1 cellular context compared by ENCODE assay signal in genomic region chr1:92990828-92991227, GRCh38.
TF ChIP-seq lines count a peak whose summit lies in the region.

No MANE protein-coding gene starts in this region.

TF ChIP-seq in SK-N-SH, 30 proteins besides CTCF, POLR2A, EP300 and RAD21 (continued from another document):
- TF ChIP-seq TAF1 (IDR thresholded peaks at IDR 0.05; ENCODE audit: borderline replicate concordance, low read depth, low read length) (no peak), USF2 (IDR thresholded peaks at IDR 0.05; ENCODE audit: borderline replicate concordance, low read depth, low read length) (no peak), TCF12 (IDR thresholded peaks at IDR 0.05) (no peak), FOXJ3 (CRISPR knock-in tag; IDR thresholded peaks at IDR 0.05) (no peak)
TF ChIP-seq in SK-N-SH: peak in this region for 0.
